26 cellular contexts compared by ENCODE assay signal in the genomic region with DNA sequence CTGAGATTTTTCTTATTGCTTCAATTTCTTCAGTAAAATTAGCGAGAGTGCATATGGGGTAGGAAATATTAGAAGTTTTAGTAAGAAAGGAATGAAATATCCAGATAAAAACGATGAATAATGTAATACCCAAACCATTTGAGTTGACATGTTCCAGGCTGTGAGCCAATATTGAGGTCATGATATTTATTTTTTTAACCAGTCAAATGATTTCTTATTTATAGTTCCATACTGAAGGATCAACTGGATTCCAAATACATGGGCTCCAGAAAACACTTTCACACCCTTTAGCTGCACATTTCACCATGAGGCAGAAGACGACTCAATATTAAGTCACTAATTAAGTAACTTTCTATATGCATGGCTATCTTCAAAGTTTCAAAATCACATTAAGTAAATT.
"Had no signal": no experiment of that assay in that cellular context is flagged by ENCODE, and none has a peak within 500 bp of the region (broad histone marks: within the 10 kb centered on the region; RNA-seq: fewer than 3 reads in every experiment).

No MANE protein-coding gene starts in this region.

- H3K9me3 Mint-ChIP-seq: activated CD4-positive, alpha-beta memory T cell treated with anti-CD3 and anti-CD28 coated beads for 36 hours; activated CD4-positive, alpha-beta T cell treated with anti-CD3 and anti-CD28 coated beads, Interleukin-2, amount 10 ng/mL, durations not matched to agents 7 days and 5 days; activated naive CD8-positive, alpha-beta T cell treated with anti-CD3 and anti-CD28 coated beads, Interleukin-2, amount 50 U/mL, for 24 hours had no signal

- H3K9me3 ChIP-seq: ascending aorta had no signal

- DNase-seq: activated CD4-positive, alpha-beta memory T cell treated with anti-CD3 and anti-CD28 coated beads for 36 hours; activated CD4-positive, alpha-beta T cell treated with anti-CD3 and anti-CD28 coated beads, Interleukin-2, amount 10 ng/mL, durations not matched to agents 7 days and 5 days; activated CD4-positive, CD25-positive, alpha-beta regulatory T cell; activated CD8-positive, alpha-beta memory T cell treated with anti-CD3 and anti-CD28 coated beads for 24 hours; activated effector memory CD4-positive, alpha-beta T cell treated with anti-CD3 and anti-CD28 coated beads, Interleukin-2, amount 50 U/mL, for 16 hours; activated naive CD4-positive, alpha-beta T cell treated with Interleukin-2 at 50 U/mL for 16 hours; activated naive CD8-positive, alpha-beta T cell treated with anti-CD3 and anti-CD28 coated beads, Interleukin-2, amount 50 U/mL, for 24 hours; activated T-cell treated with anti-CD3 and anti-CD28 coated beads, Interleukin-2, amount 50 U/mL, for 4 hours; amniotic stem cell; IMR-90; Kasumi-1; KBM-7; NCI-H1048; NCI-H146; NCI-H1930; NCI-H2171; NCI-H2227 treated with DMSO at 0.1 percent for 48 hours; NCI-H510A; NCI-H526 treated with DMSO at 0.1 percent for 48 hours; NCI-H82; T-helper 1 cell had no signal

- H3K27me3 Mint-ChIP-seq: activated CD4-positive, alpha-beta memory T cell treated with anti-CD3 and anti-CD28 coated beads for 36 hours; activated CD4-positive, alpha-beta T cell treated with anti-CD3 and anti-CD28 coated beads, Interleukin-2, amount 10 ng/mL, durations not matched to agents 7 days and 5 days; activated naive CD8-positive, alpha-beta T cell treated with anti-CD3 and anti-CD28 coated beads, Interleukin-2, amount 50 U/mL, for 24 hours had no signal

- H3K27ac ChIP-seq: SK-N-MC, VCaP had no signal

- H3K36me3 ChIP-seq: ascending aorta had no signal

- H3K4me3 ChIP-seq: ascending aorta, SK-N-MC had no signal

- H3K27me3 ChIP-seq: ascending aorta had no signal

- ATAC-seq: activated naive CD4-positive, alpha-beta T cell treated with anti-CD3 and anti-CD28 coated beads, Interleukin-2, amount 50 U/mL, for 72 hours; activated naive CD8-positive, alpha-beta T cell treated with anti-CD3 and anti-CD28 coated beads, Interleukin-2, amount 50 U/mL, for 24 hours; activated T-cell treated with anti-CD3 and anti-CD28 coated beads, Interleukin-2, amount 50 U/mL, for 4 hours had no signal

- H3K36me3 Mint-ChIP-seq: activated CD4-positive, alpha-beta memory T cell treated with anti-CD3 and anti-CD28 coated beads for 36 hours; activated naive CD4-positive, alpha-beta T cell treated with anti-CD3 and anti-CD28 coated beads, Interleukin-2, amount 50 U/mL, for 72 hours; brain had no signal

- H3K4me1 Mint-ChIP-seq: activated CD4-positive, alpha-beta T cell treated with anti-CD3 and anti-CD28 coated beads, Interleukin-2, amount 10 ng/mL, durations not matched to agents 7 days and 5 days; activated naive CD8-positive, alpha-beta T cell treated with anti-CD3 and anti-CD28 coated beads, Interleukin-2, amount 50 U/mL, for 24 hours; brain had no signal

- H3K4me3 Mint-ChIP-seq: activated CD4-positive, alpha-beta memory T cell treated with anti-CD3 and anti-CD28 coated beads for 36 hours; activated CD4-positive, alpha-beta T cell treated with anti-CD3 and anti-CD28 coated beads, Interleukin-2, amount 10 ng/mL, durations not matched to agents 7 days and 5 days; activated naive CD8-positive, alpha-beta T cell treated with anti-CD3 and anti-CD28 coated beads, Interleukin-2, amount 50 U/mL, for 24 hours; activated T-cell treated with anti-CD3 and anti-CD28 coated beads, Interleukin-2, amount 50 U/mL, for 4 hours; brain had no signal

- H3K27ac Mint-ChIP-seq: activated CD4-positive, alpha-beta memory T cell treated with anti-CD3 and anti-CD28 coated beads for 36 hours; activated CD4-positive, alpha-beta T cell treated with anti-CD3 and anti-CD28 coated beads, Interleukin-2, amount 10 ng/mL, durations not matched to agents 7 days and 5 days; activated naive CD4-positive, alpha-beta T cell treated with anti-CD3 and anti-CD28 coated beads, Interleukin-2, amount 50 U/mL, for 72 hours; activated naive CD8-positive, alpha-beta T cell treated with anti-CD3 and anti-CD28 coated beads, Interleukin-2, amount 50 U/mL, for 24 hours had no signal
